24 cellular contexts compared by ENCODE assay signal in the genomic region with DNA sequence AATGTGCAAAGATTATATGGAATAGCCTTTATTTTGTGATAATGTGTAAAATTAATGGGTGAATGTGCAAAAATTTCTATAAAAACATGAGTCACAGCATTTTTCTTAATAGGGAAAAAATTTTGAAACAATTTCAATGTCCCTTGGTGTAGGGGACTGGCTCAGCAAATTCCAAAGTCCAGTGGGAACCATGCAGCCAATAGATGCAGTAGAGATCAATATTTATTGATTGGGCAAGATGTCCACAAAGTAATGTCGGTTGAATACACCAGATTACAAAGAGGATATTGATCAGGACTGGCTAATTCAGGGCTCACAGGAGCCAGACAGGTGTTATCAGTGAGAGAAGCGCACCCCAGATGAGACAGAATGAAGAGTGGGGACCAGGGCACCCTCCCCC.
"Had no signal": no experiment of that assay in that cellular context is flagged by ENCODE, and none has a peak within 500 bp of the region (broad histone marks: within the 10 kb centered on the region; RNA-seq: fewer than 3 reads in every experiment).

No MANE protein-coding gene starts in this region.

- H3K27ac ChIP-seq: dorsolateral prefrontal cortex, gastroesophageal sphincter, hepatocyte, left lung, parathyroid adenoma, sigmoid colon, skin epidermis, stomach, thoracic aorta, transverse colon had no signal

- H3K4me3 ChIP-seq: dorsolateral prefrontal cortex, gastroesophageal sphincter, hepatocyte, left lung, lung, sigmoid colon, skin epidermis, stomach, thoracic aorta, transverse colon had no signal

- H3K27ac Mint-ChIP-seq: naive B cell, nephron had no signal

- DNase-seq: central memory CD4-positive, alpha-beta T cell; cortex of kidney; effector CD8-positive, alpha-beta T cell; left lung; mesenchymal stem cell; midbrain; naive B cell; occipital lobe; stimulated activated CD4-positive, alpha-beta T cell treated with anti-CD3 and anti-CD28 coated beads, Interleukin-2, amount 100 ng/mL, for 24 hours; stimulated activated naive CD4-positive, alpha-beta T cell; substantia nigra; transverse colon had no signal

- H3K9ac ChIP-seq: parathyroid adenoma had no signal

- H3K9me3 ChIP-seq: left lung, thoracic aorta, transverse colon had no signal

- H3K36me3 ChIP-seq: transverse colon had no signal

- H3K4me1 ChIP-seq: gastroesophageal sphincter, left lung, parathyroid adenoma, sigmoid colon, stomach, transverse colon had no signal

- H3K27me3 Mint-ChIP-seq: naive B cell had no signal

- ATAC-seq: esophagus mucosa, gastroesophageal sphincter, left lung had no signal

- H3K4me3 Mint-ChIP-seq: naive B cell, nephron had no signal

- H3K4me1 Mint-ChIP-seq: naive B cell, nephron had no signal

- FAIRE-seq: urothelium cell line had no signal
